Comparison of ENCODE assay signal across 8 cellular contexts in the genomic region with DNA sequence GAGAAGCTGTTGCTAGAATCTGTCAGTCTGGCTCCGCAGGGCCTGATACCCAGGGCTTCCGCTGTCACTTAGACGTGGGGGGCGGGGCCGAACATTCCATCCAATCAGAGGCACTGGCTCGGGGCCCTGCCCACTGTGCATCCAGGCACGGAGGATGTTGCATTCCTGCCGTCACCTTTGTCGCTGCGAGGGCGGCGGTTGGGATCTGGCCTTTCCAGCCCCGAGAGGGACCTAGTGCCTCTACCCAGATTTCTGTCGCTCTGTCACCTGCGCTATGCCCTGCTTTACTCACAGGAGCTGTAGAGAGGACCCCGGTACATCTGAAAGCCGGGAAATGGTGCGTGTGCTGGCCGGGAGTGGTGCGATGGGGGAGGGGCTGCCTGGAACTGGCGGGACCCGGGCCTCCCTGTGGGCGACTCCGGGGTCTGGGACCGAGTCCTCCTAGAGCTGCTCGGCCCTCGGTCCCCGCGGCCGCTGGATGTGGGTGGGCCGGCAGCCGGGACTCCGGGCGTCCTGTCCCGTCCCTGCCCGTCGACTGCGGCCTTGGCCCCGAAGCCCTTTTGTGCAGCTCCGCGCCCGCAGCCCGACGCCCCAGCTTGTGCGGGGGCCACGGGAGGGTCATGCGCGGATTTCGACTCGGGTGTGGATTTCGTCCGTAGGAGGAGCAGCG. TPM values are rescaled to one million over a fixed set of nuclear protein-coding genes. Genes with fewer than 3 reads are reported as not detected.
A peak's percentile ranks its signal among the peaks of the same experiment; 100 is the strongest.
DNase-seq lines count a peak whose midpoint lies in the region; ATAC-seq and TF ChIP-seq lines count a peak whose summit lies in the region.

A gene (plus strand): TSS at position 133 of the 670 bp plus-strand sequence. CDS start 142 bp downstream, at position 275.

- TF ChIP-seq POLR2A in lower leg skin (IDR thresholded peaks at IDR 0.05): no peak

- WGBS in lower leg skin, 2 donors: 1 to 3% methylated on average over 36 to 46 of the region's 53 CpGs

- TF ChIP-seq CTCF in lower leg skin (IDR thresholded peaks at IDR 0.05): no peak

- ATAC-seq in HG02759 (IDR thresholded peaks at IDR 0.05; ENCODE audit: unreplicated experiment) (peak; percentile 93), HG02885 (IDR thresholded peaks at IDR 0.05; ENCODE audit: poor library complexity, unreplicated experiment) (no peak)

- peak within 1 kb of the TSS; percentile 51 for H3K4me3 ChIP-seq in lower leg skin (ENCODE audit: low read depth, poor library complexity, severe bottlenecking)

- DNase-seq in Daoy (ENCODE audit: low read depth): peak; percentile 92
- DNase-seq in NCI-H510A (lab: John Stamatoyannopoulos, UW): peak; percentile 77
- DNase-seq in activated CD4-positive, alpha-beta T cell treated with anti-CD3 and anti-CD28 coated beads, Interleukin-2, amount 50 U/mL, for 4 hours: peak; percentile 82 to 86
- peak; percentile 30 for DNase-seq in dermis blood vessel endothelial cell
- DNase-seq in lower leg skin (ENCODE audit: low spot score in 2 of 2): peak; percentile 89 to 97
- peak; percentile 91 for DNase-seq in stimulated activated CD4-positive, alpha-beta T cell treated with anti-CD3 and anti-CD28 coated beads, Interleukin-4, amount 100 ng/mL, for 1 hour

- intact Hi-C loops in lower leg skin (cut with DNase I; ENCODE audit: low total_unique reads): no loop called here

RNA-seq across cellular contexts. Expression of the gene that starts here (rescaled TPM):
- 2.9 and 4.8 TPM in 2 replicates for total RNA-seq in Daoy (2014; rRNA removed; shearing (Covaris generic))
- total RNA-seq in dermis blood vessel endothelial cell: 2.4 and 3.1 TPM in 2 replicates
- 1 to 10 TPM; 4.3 to 9.0 (median 7.5) TPM for total RNA-seq in lower leg skin

Comparison
In these comparisons a context has a peak if more than half of its experiments do, and no peak if none do; other contexts are left out.
1. DNase-seq: peak in every context shown above with its lines; median percentile 93 in lower leg skin; 92 in Daoy; 91 in stimulated activated CD4-positive, alpha-beta T cell treated with anti-CD3 and anti-CD28 coated beads, Interleukin-4, amount 100 ng/mL, for 1 hour; 84 in activated CD4-positive, alpha-beta T cell treated with anti-CD3 and anti-CD28 coated beads, Interleukin-2, amount 50 U/mL, for 4 hours; 77 in NCI-H510A; 30 in dermis blood vessel endothelial cell.